In genomic region chr4:74130843-74131242, GRCh38 we compare ENCODE assay signal across 2 cellular contexts. TPM values are rescaled to one million over a fixed set of nuclear protein-coding genes. Genes with fewer than 3 reads are reported as not detected.
"Had no signal": no experiment of that assay in that cellular context is flagged by ENCODE, and none has a peak within 500 bp of the region (broad histone marks: within the 10 kb centered on the region; RNA-seq: fewer than 3 reads in every experiment).

No MANE protein-coding gene starts in this region.

RNA-seq across cellular contexts. Expression of gene CXCL2, which starts 31.8 kb away (rescaled TPM):
- total RNA-seq: naive thymus-derived CD8-positive, alpha-beta T cell had no signal
- polyA plus RNA-seq: naive thymus-derived CD8-positive, alpha-beta T cell; neural cell had no signal
